ENCODE assay signal across 17 cellular contexts in genomic region chr16:79250457-79251098, GRCh38.
"Had no signal": no experiment of that assay in that cellular context is flagged by ENCODE, and none has a peak within 500 bp of the region (broad histone marks: within the 10 kb centered on the region; RNA-seq: fewer than 3 reads in every experiment).

No MANE protein-coding gene starts in this region.

- DNase-seq: activated CD4-positive, alpha-beta memory T cell treated with anti-CD3 and anti-CD28 coated beads, Interleukin-2, amount 10 ng/mL, durations not matched to agents 7 days and 5 days; activated CD4-positive, alpha-beta T cell treated with anti-CD3 and anti-CD28 coated beads, Interleukin-2, amount 10 ng/mL, durations not matched to agents 24 days and 14 days; activated effector memory CD4-positive, alpha-beta T cell treated with anti-CD3 and anti-CD28 coated beads, Interleukin-2, amount 50 U/mL, for 16 hours; activated naive CD4-positive, alpha-beta T cell treated with anti-CD3 and anti-CD28 coated beads, Interleukin-2, amount 50 U/mL, for 16 hours; activated naive CD8-positive, alpha-beta T cell treated with anti-CD3 and anti-CD28 coated beads, Interleukin-2, amount 50 U/mL, for 24 hours; dermis blood vessel endothelial cell; effector CD8-positive, alpha-beta T cell; erythroblast; foreskin fibroblast; heart right ventricle; midbrain; natural killer cell; stimulated activated CD4-positive, alpha-beta T cell treated with anti-CD3 and anti-CD28 coated beads, Interleukin-1b, Interleukin-23, amount 100 ng/mL, for 48 hours had no signal

- H3K27me3 ChIP-seq: heart right ventricle, tibial nerve had no signal

- H3K36me3 ChIP-seq: heart right ventricle, tibial nerve had no signal

- ATAC-seq: activated CD4-positive, CD25-positive, alpha-beta regulatory T cell treated with anti-CD3 and anti-CD28 coated beads, Interleukin-2, amount 50 U/mL, for 24 hours; activated naive CD8-positive, alpha-beta T cell treated with anti-CD3 and anti-CD28 coated beads, Interleukin-2, amount 50 U/mL, for 24 hours; natural killer cell had no signal

- H3K27ac ChIP-seq: heart right ventricle, skin epidermis, VCaP had no signal

- H3K4me3 ChIP-seq: heart right ventricle, skin epidermis, tibial nerve had no signal

- H3K9me3 ChIP-seq: tibial nerve had no signal
